22 cellular contexts compared by ENCODE assay signal in the genomic region with DNA sequence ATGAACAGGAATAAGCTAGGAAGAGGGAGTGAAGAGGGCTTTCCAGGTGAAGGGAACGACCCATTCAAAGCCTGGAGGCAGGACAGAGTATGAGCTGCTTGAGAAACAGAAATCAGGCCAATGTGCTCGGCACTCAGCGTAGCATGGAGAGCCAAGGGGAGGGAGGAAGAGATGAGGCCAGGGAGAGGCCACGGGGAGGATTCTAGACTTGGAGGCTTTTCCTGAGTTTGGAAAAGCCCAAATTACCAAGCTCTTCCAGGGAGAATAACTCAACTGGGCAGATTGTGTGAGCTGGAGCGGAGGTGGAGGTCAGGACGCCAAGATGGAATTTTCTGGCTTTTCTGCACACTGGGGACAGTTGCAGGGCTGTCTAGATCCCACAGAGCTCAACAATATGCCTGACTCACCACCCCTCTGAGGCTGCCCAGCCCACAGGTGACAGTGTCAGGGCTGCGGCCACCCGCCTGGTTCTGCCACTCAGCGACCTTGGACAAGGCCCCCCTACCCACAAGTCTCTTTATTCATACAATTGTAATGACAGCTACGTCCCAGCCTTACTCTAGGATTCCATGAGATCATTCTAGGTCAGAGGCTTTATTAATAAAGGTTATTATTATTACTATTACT. TPM values are rescaled to one million over a fixed set of nuclear protein-coding genes. Genes with fewer than 3 reads are reported as not detected.
DNase-seq lines count a peak whose midpoint lies in the region; ATAC-seq, FAIRE-seq and TF ChIP-seq lines count a peak whose summit lies in the region.
"Had no signal": no experiment of that assay in that cellular context is flagged by ENCODE, and none has a peak within 500 bp of the region (broad histone marks: within the 10 kb centered on the region; RNA-seq: fewer than 3 reads in every experiment).

No MANE protein-coding gene starts in this region.

- H3K79me1 ChIP-seq in H1 (ENCODE audit: low read depth, low read length), result no peaks in the 10 kb centered on the region

- no peak overlapping the region for H4K8ac ChIP-seq in H1 (ENCODE audit: extremely low read depth, insufficient read depth, low read length)

- 91% methylated on average over 10 of the region's 10 CpGs; no CpG with 5 or more reads in 1 of the 2 experiments for WGBS in H1 (ENCODE audit: extremely low coverage in 1 of 2, insufficient coverage in 1 of 2, insufficient read length in 1 of 2, insufficient replicate concordance in 2 of 2, low coverage in 1 of 2, low lambda C conversion rate in 2 of 2, missing lambda C conversion rate in 1 of 2), 2 experiments
- WGBS in right cardiac atrium, result 60% methylated on average over 10 of the region's 10 CpGs

- no peak for TF ChIP-seq POLR2A in H1 (IDR thresholded peaks at IDR 0.05; ENCODE audit: control extremely low read depth in 1 of 2, low read depth in 2 of 2, low read length in 2 of 2)

- H4K5ac ChIP-seq in H1 (ENCODE audit: insufficient read length, low read depth, low read length), result no peak overlapping the region

- intact Hi-C loops in right cardiac atrium (cut with DNase I) (no loop called here), posterior vena cava (cut with DNase I) (no loop called here)

- H4K20me1 ChIP-seq in H1 (replicated peaks in 1 of 2; ENCODE audit: control insufficient read depth in 1 of 2, insufficient read depth in 2 of 2, low read length in 2 of 2), result peaks cover 0 to under 1% of the 10 kb centered on the region in 2 experiments

- no peak overlapping the region for H3K4ac ChIP-seq in H1 (replicated peaks; ENCODE audit: insufficient read length, low read depth, low read length)

- H3K27ac ChIP-seq in RWPE2 (ENCODE audit: poor library complexity, severe bottlenecking) (no peak overlapping the region), H1 (ENCODE audit: low read depth, low read length) (no peak overlapping the region), right cardiac atrium (ENCODE audit: low read length) (peak overlapping the region; percentile 45)
- H3K27ac ChIP-seq: SK-N-MC had no signal

- H2BK5ac ChIP-seq in H1 (ENCODE audit: low read depth, low read length), result no peak overlapping the region

- peak; percentile 23 for DNase-seq in RWPE2 (ENCODE audit: low spot score)
- DNase-seq in H1 (ENCODE audit: low read depth in 1 of 2, low spot score in 2 of 2), result no peak
- DNase-seq in right cardiac atrium, result peak; percentile 57 to 84 (median 74)
- peak; percentile 82 for DNase-seq in posterior vena cava (ENCODE audit: low spot score)
- DNase-seq in foreskin melanocyte, result no peak
- no peak for DNase-seq in middle frontal gyrus (ENCODE audit: extremely low spot score, low spot score)
- DNase-seq in NCI-H187 treated with DMSO at 0.1 percent for 48 hours (lab: John Stamatoyannopoulos, UW), result no peak
- DNase-seq: BE2C, EL, GF-D8, GOT3, NCI-H1092 treated with DMSO at 0.1 percent for 48 hours, NCI-H2081, NCI-H2171 treated with DMSO at 0.1 percent for 48 hours, NCI-H524 treated with DMSO at 0.1 percent for 48 hours, OCI-M1, SHP77 had no signal

- H3K23me2 ChIP-seq in H1 (ENCODE audit: low read depth, low read length), result no peaks in the 10 kb centered on the region

- H3K79me2 ChIP-seq in H1 (ENCODE audit: control insufficient read depth in 1 of 2, insufficient read depth in 2 of 2, low read length in 2 of 2), result no peaks in the 10 kb centered on the region

- TF ChIP-seq RAD21 in H1 (IDR thresholded peaks at IDR 0.05 in 1 of 2, conservative IDR thresholded peaks at IDR 0.05 in 1 of 2; ENCODE audit: low read depth in 2 of 2, low read length in 2 of 2), result no peak

- no peak overlapping the region for H3K9ac ChIP-seq in H1 (replicated peaks in 1 of 4; ENCODE audit: extremely low read depth in 1 of 4, low read depth in 3 of 4, low read length in 3 of 4)

- no peak overlapping the region for H4K91ac ChIP-seq in H1 (replicated peaks; ENCODE audit: insufficient read length, low read length)

- H2AK5ac ChIP-seq in H1 (ENCODE audit: low read depth, low read length), result no peak overlapping the region

- H2BK20ac ChIP-seq in H1 (ENCODE audit: low read length), result no peak overlapping the region

- ATAC-seq in RWPE2 (ENCODE audit: low read depth), result no peak
- peak; percentile 78 to 92 for ATAC-seq in right cardiac atrium
- no peak for ATAC-seq in HG03135 (IDR thresholded peaks at IDR 0.05; ENCODE audit: unreplicated experiment)

- H3K36me3 ChIP-seq in RWPE2 (ENCODE audit: low read depth) (no peaks in the 10 kb centered on the region), H1 (ENCODE audit: control insufficient read depth in 2 of 4, insufficient read depth in 4 of 4, low read length in 3 of 4) (no peaks in the 10 kb centered on the region)
- H3K36me3 ChIP-seq: BE2C had no signal

- H3K56ac ChIP-seq in H1 (replicated peaks; ENCODE audit: insufficient read length, low read depth, low read length), result no peak overlapping the region

- no peak overlapping the region for H2AFZ ChIP-seq in H1 (ENCODE audit: low read length)

- H3K14ac ChIP-seq in H1 (ENCODE audit: insufficient read length), result no peak overlapping the region

- H3K4me1 ChIP-seq in RWPE2 (ENCODE audit: insufficient read depth, poor library complexity, severe bottlenecking) (no peaks in the 10 kb centered on the region), H1 (replicated peaks in 1 of 4; ENCODE audit: control insufficient read depth in 3 of 4, insufficient read depth in 4 of 4, low read length in 3 of 4) (no peaks in the 10 kb centered on the region), right cardiac atrium (ENCODE audit: control insufficient read depth, insufficient read depth, low read length) (no peaks in the 10 kb centered on the region)
- H3K4me1 ChIP-seq: BE2C had no signal

- H3K23ac ChIP-seq in H1 (ENCODE audit: insufficient read length), result no peak overlapping the region

- H3K4me2 ChIP-seq in H1 (ENCODE audit: insufficient read depth in 1 of 2, low read depth in 2 of 2, low read length in 2 of 2), result no peak overlapping the region

- no peak for FAIRE-seq in H1 (lab: Jason Lieb, UNC)
- FAIRE-seq: RCC 7860 had no signal

- POLR2A ChIA-PET in H1 (lab: Charles Lee; ENCODE audit: partially characterized antibody), result interaction anchor here (0.7 kb wide), 1 partner anchor 126 kb away, joined by 3 read pairs; no protein-coding TSS in a partner anchor

- CTCF ChIA-PET in H1 (lab: Charles Lee; ENCODE audit: partially characterized antibody), result interaction anchor here (0.7 to 3.0 kb wide), 13 partner anchors 10 to 177 kb away, joined by 3 to 21 read pairs (median 4); no protein-coding TSS in a partner anchor

- H2BK12ac ChIP-seq in H1 (ENCODE audit: low read depth, low read length), result 0 out of 2 replicates have a peak overlapping the region, but pooled peaks have one; percentile 17

- no peak overlapping the region for H2BK15ac ChIP-seq in H1 (ENCODE audit: low read length)

- H3K9me3 ChIP-seq in RWPE2 (ENCODE audit: severe bottlenecking), result no peaks in the 10 kb centered on the region
- H3K9me3 ChIP-seq in H1 (ENCODE audit: insufficient read depth in 2 of 2, low read depth in 1 of 2, low read length in 1 of 2), result no peaks in the 10 kb centered on the region
- no peaks in the 10 kb centered on the region for H3K9me3 ChIP-seq in right cardiac atrium (ENCODE audit: control insufficient read depth, low read length)
- H3K9me3 ChIP-seq: BE2C had no signal

- H3K4me3 ChIP-seq in RWPE2 (ENCODE audit: severe bottlenecking) (no peak overlapping the region), H1 (ENCODE audit: extremely low read depth in 1 of 4, insufficient read depth in 2 of 4, low read depth in 3 of 4, low read length in 4 of 4) (no peak overlapping the region), right cardiac atrium (ENCODE audit: low read length) (no peak overlapping the region)
- H3K4me3 ChIP-seq: SK-N-MC had no signal

- TF ChIP-seq EP300 in H1 (IDR thresholded peaks at IDR 0.05; ENCODE audit: borderline replicate concordance in 1 of 2, low read depth in 2 of 2, low read length in 2 of 2), result no peak

- TF ChIP-seq CTCF in RWPE2 (IDR thresholded peaks at IDR 0.05; ENCODE audit: poor library complexity, severe bottlenecking) (no peak), H1 (IDR thresholded peaks at IDR 0.05; ENCODE audit: control extremely low read depth in 1 of 3, insufficient read depth in 1 of 3, low read depth in 1 of 3, low read length in 3 of 3) (no peak)

- no peak overlapping the region for H2BK120ac ChIP-seq in H1 (replicated peaks; ENCODE audit: low read depth, low read length)

- H3K27me3 ChIP-seq in RWPE2 (ENCODE audit: insufficient read depth, poor library complexity, severe bottlenecking) (peaks cover 20% of the 10 kb centered on the region), H1 (replicated peaks in 1 of 4; ENCODE audit: control insufficient read depth in 3 of 4, extremely low read depth in 1 of 4, insufficient read depth in 3 of 4, low read length in 3 of 4) (peaks cover 7 to 27% (median 19%) of the 10 kb centered on the region in 4 experiments), right cardiac atrium (ENCODE audit: control insufficient read depth, insufficient read depth) (no peaks in the 10 kb centered on the region)

- no peak overlapping the region for H3K18ac ChIP-seq in H1 (ENCODE audit: extremely low read depth, low read length)

TF ChIP-seq in H1, 55 proteins besides CTCF, POLR2A, EP300 and RAD21 (continues in another document):
- TF ChIP-seq SP4 (IDR thresholded peaks at IDR 0.05; ENCODE audit: low read length) (no peak), KDM1A (IDR thresholded peaks at IDR 0.05; ENCODE audit: borderline replicate concordance, low read length) (no peak), KDM5A (IDR thresholded peaks at IDR 0.05; ENCODE audit: low read length) (no peak), CEBPB (IDR thresholded peaks at IDR 0.05; ENCODE audit: low read depth, low read length) (no peak), CHD1 (IDR thresholded peaks at IDR 0.05; ENCODE audit: low read depth, low read length) (no peak), KDM4A (IDR thresholded peaks at IDR 0.05; ENCODE audit: low read depth, low read length, severe bottlenecking) (no peak), POLR2AphosphoS5 (IDR thresholded peaks at IDR 0.05; ENCODE audit: low read depth, low read length) (no peak), SIX5 (IDR thresholded peaks at IDR 0.05; ENCODE audit: low read depth, low read length) (no peak), RFX5 (IDR thresholded peaks at IDR 0.05; ENCODE audit: borderline replicate concordance, low read depth, low read length) (no peak), MAFK (IDR thresholded peaks at IDR 0.05; ENCODE audit: low read depth, low read length) (no peak)

RNA-seq across cellular contexts. Expression of a gene that starts 9.6 kb away (rescaled TPM):
- total RNA-seq in H1 (2021; fragmentation: NEBNext Ultra II Directional; extraction: Animal tissue kit (Norgen Biotek cat#: 25700)), result 0.37 and 0.52 TPM in 2 replicates
- polyA plus RNA-seq in H1 (2011; rRNA removed), result 0.09 and 0.17 TPM in 2 replicates
- polyA plus RNA-seq in H1 (2011; cell fraction: cytosol; rRNA removed), result 0.17 TPM
- 0.24 TPM for polyA plus RNA-seq in H1 (2011; cell fraction: nucleus; rRNA removed)
- polyA plus RNA-seq in H1 (2012, experiment 1 of 2), result 0.17 to 0.24 TPM (median 0.20 TPM) in 4 replicates
- 0.16 TPM for polyA plus RNA-seq in H1 (2012, experiment 2 of 2)
- polyA plus RNA-seq in H1 (2013, experiment 1 of 2), result 0.18 TPM
- polyA plus RNA-seq in H1 (2013, experiment 2 of 2), result 0.22 TPM
- polyA minus RNA-seq in H1 (2011; rRNA and poly(A)+ RNA removed), result 0.07 and 0.16 TPM in 2 replicates
- polyA minus RNA-seq in H1 (2011; cell fraction: cytosol; rRNA and poly(A)+ RNA removed), result 0.44 TPM
- polyA minus RNA-seq in H1 (2011; cell fraction: nucleus; rRNA and poly(A)+ RNA removed), result 0.10 TPM
- total RNA-seq in right cardiac atrium, result 1 to 10 TPM; 1.0 to 3.6 (median 1.8) TPM
- polyA plus RNA-seq in right cardiac atrium, result 0.81 TPM
- total RNA-seq in posterior vena cava, result 1 to 10 TPM; 1.4 to 1.6 TPM
- total RNA-seq: A673, LHCN-M2 had no signal

Comparison
In these comparisons a context has a peak if more than half of its experiments do, and no peak if none do; other contexts are left out.
1. ATAC-seq: peak in right cardiac atrium (2 of 2); none in RWPE2 (single experiment) and HG03135 (single experiment).
2. DNase-seq: peak in RWPE2 (single experiment), right cardiac atrium (3 of 3) and posterior vena cava (single experiment); none in H1 (0 of 2), foreskin melanocyte (single experiment), middle frontal gyrus (single experiment) and NCI-H187 treated with DMSO at 0.1 percent for 48 hours (single experiment).